Comparison of ENCODE assay signal across 26 cellular contexts in the genomic region with DNA sequence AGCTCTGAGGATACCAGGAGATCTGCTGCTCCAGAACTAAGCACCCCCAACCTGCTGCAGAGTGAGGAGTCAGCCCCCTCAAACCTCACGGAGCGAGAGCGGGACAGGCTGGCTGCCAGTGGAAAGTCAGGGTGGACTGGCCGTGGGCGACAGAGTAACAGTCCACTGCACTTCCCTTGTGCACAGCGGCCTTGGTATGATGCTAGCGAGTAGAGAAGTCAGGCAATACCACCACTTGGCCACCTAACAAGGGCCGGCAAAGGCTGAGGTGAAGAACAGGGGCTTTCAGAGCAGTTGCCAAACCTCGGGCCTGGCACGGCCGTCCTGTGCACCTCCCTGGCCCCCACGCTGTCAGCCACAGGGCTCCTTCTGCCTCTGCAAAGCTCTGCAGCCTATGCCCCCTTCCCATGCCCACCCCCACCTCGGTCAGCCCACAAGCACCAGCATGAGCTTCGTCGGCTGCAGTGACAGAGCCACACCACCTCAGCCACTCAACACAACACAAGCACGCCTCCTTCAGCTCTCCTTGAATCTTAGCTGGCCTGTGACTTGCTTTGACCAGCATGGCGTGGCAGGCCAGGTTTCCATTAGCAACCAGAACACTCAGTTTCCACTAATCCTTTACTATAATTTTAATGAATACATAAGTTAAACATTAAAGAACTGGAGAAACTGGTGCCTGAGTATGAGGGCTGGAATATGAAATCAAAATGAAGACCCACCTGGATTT.
"Had no signal": no experiment of that assay in that cellular context is flagged by ENCODE, and none has a peak within 500 bp of the region (broad histone marks: within the 10 kb centered on the region; RNA-seq: fewer than 3 reads in every experiment).

No MANE protein-coding gene starts in this region.

- H3K4me3 Mint-ChIP-seq: naive thymus-derived CD8-positive, alpha-beta T cell; nephron progenitor cell; stimulated activated effector memory CD8-positive, alpha-beta T cell treated with anti-CD3 and anti-CD28 coated beads, Interleukin-12 subunit alpha, Interleukin-12 subunit beta, amount 100 ng/mL, for 72 hours; stimulated activated naive CD8-positive, alpha-beta T cell treated with anti-CD3 and anti-CD28 coated beads, Interleukin-15, Interleukin-2, amounts not matched to agents 100 ng/mL and 50 ng/mL, for 24 hours; type B pancreatic cell had no signal

- H3K9me3 Mint-ChIP-seq: stimulated activated effector memory CD8-positive, alpha-beta T cell treated with anti-CD3 and anti-CD28 coated beads, Interleukin-12 subunit alpha, Interleukin-12 subunit beta, amount 100 ng/mL, for 72 hours had no signal

- H3K27ac ChIP-seq: hepatocyte, left lung, lower lobe of right lung, pancreas, prostate gland, sigmoid colon, spleen, suprapubic skin, thoracic aorta, tibial nerve, vagina had no signal

- H3K4me2 ChIP-seq: hepatocyte had no signal

- H2AFZ ChIP-seq: hepatocyte had no signal

- H3K4me1 ChIP-seq: left lung, lower lobe of right lung, pancreas, prostate gland, sigmoid colon, tibial nerve, vagina had no signal

- H3K27me3 Mint-ChIP-seq: naive thymus-derived CD8-positive, alpha-beta T cell had no signal

- H3K36me3 Mint-ChIP-seq: stimulated activated effector memory CD8-positive, alpha-beta T cell treated with anti-CD3 and anti-CD28 coated beads, Interleukin-12 subunit alpha, Interleukin-12 subunit beta, amount 100 ng/mL, for 72 hours; type B pancreatic cell had no signal

- FAIRE-seq: pancreas, small intestine had no signal

- H3K79me2 ChIP-seq: hepatocyte had no signal

- H3K4me1 Mint-ChIP-seq: naive thymus-derived CD8-positive, alpha-beta T cell; nephron progenitor cell; stimulated activated effector memory CD8-positive, alpha-beta T cell treated with anti-CD3 and anti-CD28 coated beads, Interleukin-12 subunit alpha, Interleukin-12 subunit beta, amount 100 ng/mL, for 72 hours had no signal

- H3K27me3 ChIP-seq: heart right ventricle, hepatocyte, left lung, pancreas, sigmoid colon, suprapubic skin, tibial nerve, vagina had no signal

- DNase-seq: heart right ventricle; islet precursor cell; left lung; lower lobe of right lung; mammary epithelial cell; mesenchymal stem cell; nephron progenitor cell; nucleus accumbens; pancreas; retina; right cardiac atrium; sigmoid colon; small intestine; spleen; stimulated activated CD4-positive, alpha-beta T cell treated with anti-CD3 and anti-CD28 coated beads, Interleukin-4, amount 100 ng/mL, for 24 hours; stimulated activated naive CD4-positive, alpha-beta T cell had no signal

- H3K9me3 ChIP-seq: pancreas, prostate gland, sigmoid colon, suprapubic skin, vagina had no signal

- H3K4me3 ChIP-seq: heart right ventricle, hepatocyte, left lung, lower lobe of right lung, pancreas, prostate gland, sigmoid colon, spleen, suprapubic skin, thoracic aorta, tibial nerve, vagina had no signal

- ATAC-seq: left lung; lower lobe of right lung; naive thymus-derived CD8-positive, alpha-beta T cell; pancreas; right cardiac atrium; stimulated activated effector memory CD8-positive, alpha-beta T cell treated with anti-CD3 and anti-CD28 coated beads, Interleukin-12 subunit alpha, Interleukin-12 subunit beta, amount 100 ng/mL, for 72 hours had no signal

- H3K36me3 ChIP-seq: heart right ventricle, left lung, lower lobe of right lung, pancreas, prostate gland, sigmoid colon, spleen, suprapubic skin, thoracic aorta, tibial nerve, vagina had no signal

- H3K27ac Mint-ChIP-seq: nephron progenitor cell; stimulated activated effector memory CD8-positive, alpha-beta T cell treated with anti-CD3 and anti-CD28 coated beads, Interleukin-12 subunit alpha, Interleukin-12 subunit beta, amount 100 ng/mL, for 72 hours; stimulated activated naive CD8-positive, alpha-beta T cell treated with anti-CD3 and anti-CD28 coated beads, Interleukin-15, Interleukin-2, amounts not matched to agents 100 ng/mL and 50 ng/mL, for 24 hours; type B pancreatic cell had no signal
